Comparison of ENCODE assay signal across 15 cellular contexts in genomic region chr21:46317710-46318463, GRCh38. TPM values are rescaled to one million over a fixed set of nuclear protein-coding genes. Genes with fewer than 3 reads are reported as not detected.
DNase-seq lines count a peak whose midpoint lies in the region; ATAC-seq, FAIRE-seq and TF ChIP-seq lines count a peak whose summit lies in the region.
"Had no signal": no experiment of that assay in that cellular context is flagged by ENCODE, and none has a peak within 500 bp of the region (broad histone marks: within the 10 kb centered on the region; RNA-seq: fewer than 3 reads in every experiment).

No MANE protein-coding gene starts in this region.

- no peak overlapping the region for H3K9ac ChIP-seq in kidney (ENCODE audit: low read length in 2 of 2)

- no peak for TF ChIP-seq CTCF in kidney (IDR thresholded peaks at IDR 0.05; ENCODE audit: borderline replicate concordance, extremely low read depth, insufficient read depth)

- no peaks in the 10 kb centered on the region for H3K9me3 ChIP-seq in right cardiac atrium (ENCODE audit: control insufficient read depth, low read length)
- H3K9me3 ChIP-seq in kidney (ENCODE audit: control insufficient read depth in 1 of 2, low read length in 2 of 2), result no peaks in the 10 kb centered on the region

- FAIRE-seq in kidney (lab: Jason Lieb, UNC), result no peak

- H3K4me3 ChIP-seq in right cardiac atrium (ENCODE audit: low read length) (no peak overlapping the region), kidney (ENCODE audit: low read length in 2 of 2) (no peak overlapping the region)

- no peaks in the 10 kb centered on the region for H3K27me3 ChIP-seq in right cardiac atrium (ENCODE audit: control insufficient read depth, insufficient read depth)

- peaks cover 5% of the 10 kb centered on the region for H3K4me1 ChIP-seq in right cardiac atrium (ENCODE audit: control insufficient read depth, insufficient read depth, low read length)
- peaks cover 3% of the 10 kb centered on the region in 2 donors for H3K4me1 ChIP-seq in kidney (ENCODE audit: control insufficient read depth in 1 of 2, insufficient read depth in 1 of 2, low read depth in 1 of 2, low read length in 2 of 2)

- H3K27ac ChIP-seq in right cardiac atrium (ENCODE audit: low read length) (no peak overlapping the region), kidney (ENCODE audit: low read depth in 2 of 2, low read length in 2 of 2) (no peak overlapping the region)

- H3K36me3 ChIP-seq in kidney (ENCODE audit: control insufficient read depth in 1 of 2, insufficient read depth in 2 of 2, low read length in 2 of 2), result no peaks in the 10 kb centered on the region

- intact Hi-C loops in Right ventricle myocardium superior (cut with DNase I), result no loop called here
- intact Hi-C loops in cardiac septum (cut with DNase I), result no loop called here
- intact Hi-C loops in right cardiac atrium (cut with DNase I), result no loop called here
- intact Hi-C loops in kidney (cut with DNase I), result no loop called here

- 73% methylated on average over 20 of the region's 20 CpGs for WGBS in right cardiac atrium

- ATAC-seq in Right ventricle myocardium superior (ENCODE audit: poor library complexity), result peak; percentile 88
- ATAC-seq in right cardiac atrium, result peak; percentile 32 to 59
- ATAC-seq in GM21717 (IDR thresholded peaks at IDR 0.05; ENCODE audit: unreplicated experiment), result no peak
- ATAC-seq: stimulated activated naive CD8-positive, alpha-beta T cell treated with anti-CD3 and anti-CD28 coated beads, Interleukin-15, amount 100 ng/mL, for 72 hours had no signal

- peak; percentile 75 for DNase-seq in Right ventricle myocardium superior
- DNase-seq in cardiac septum (ENCODE audit: low spot score), result no peak
- peak; percentile 22 for DNase-seq in NCI-H526 treated with DMSO at 0.1 percent for 48 hours (lab: John Stamatoyannopoulos, UW)
- peak in 2 of 3 donors; percentile 63 to 65 for DNase-seq in right cardiac atrium
- no peak for DNase-seq in kidney
- no peak for DNase-seq in DMS 273 treated with DMSO at 0.1 percent for 48 hours (lab: John Stamatoyannopoulos, UW)
- no peak for DNase-seq in superior temporal gyrus (ENCODE audit: extremely low spot score)
- DNase-seq: ACHN; activated CD8-positive, alpha-beta memory T cell treated with anti-CD3 and anti-CD28 coated beads for 24 hours; activated naive CD8-positive, alpha-beta T cell treated with anti-CD3 and anti-CD28 coated beads, Interleukin-2, amount 10 ng/mL, durations not matched to agents 7 days and 5 days; dermis blood vessel endothelial cell; NCI-H524 treated with DMSO at 0.1 percent for 48 hours; stimulated activated CD4-positive, alpha-beta T cell treated with anti-CD3 and anti-CD28 coated beads, Interleukin-4, amount 100 ng/mL, for 24 hours; stimulated activated naive CD8-positive, alpha-beta T cell treated with anti-CD3 and anti-CD28 coated beads, Interleukin-15, amount 100 ng/mL, for 72 hours had no signal

RNA-seq across cellular contexts. Expression of gene C21orf58, which starts 5.8 kb away (rescaled TPM):
- total RNA-seq in Right ventricle myocardium superior, result 1.0 TPM
- total RNA-seq in cardiac septum, result 1.4 TPM
- total RNA-seq in right cardiac atrium, result 1 to 10 TPM in 3 of 4 donors, under 1 TPM in 1; 0.84 to 2.1 (median 1.7) TPM
- polyA plus RNA-seq in right cardiac atrium, result 1.4 TPM
- 2.7 TPM for total RNA-seq in kidney
- polyA plus RNA-seq in kidney (ENCODE audit: insufficient read depth, low read depth, low replicate concordance), result 0.67 TPM

RNA-seq across cellular contexts. Expression of gene PCNT, which starts 6.1 kb away (rescaled TPM):
- total RNA-seq in Right ventricle myocardium superior, result 28.9 TPM
- total RNA-seq in cardiac septum, result 21.0 TPM
- total RNA-seq in right cardiac atrium, result 10 to 100 TPM; 25.3 to 29.6 (median 27.9) TPM
- polyA plus RNA-seq in right cardiac atrium, result 20.8 TPM
- total RNA-seq in kidney, result 26.1 TPM
- polyA plus RNA-seq in kidney (ENCODE audit: insufficient read depth, low read depth, low replicate concordance), result 4.2 TPM

RNA-seq across cellular contexts. Expression of gene YBEY, which starts 31.7 kb away (rescaled TPM):
- total RNA-seq in Right ventricle myocardium superior, result 19.2 TPM
- 14.1 TPM for total RNA-seq in cardiac septum
- 10 to 100 TPM; 13.9 to 18.5 (median 16.4) TPM for total RNA-seq in right cardiac atrium
- 10.2 TPM for polyA plus RNA-seq in right cardiac atrium
- total RNA-seq in kidney, result 17.5 TPM
- polyA plus RNA-seq in kidney (ENCODE audit: insufficient read depth, low read depth, low replicate concordance), result 29.6 TPM

RNA-seq across cellular contexts. Expression of gene MCM3AP, which starts 32.5 kb away (rescaled TPM):
- 57.0 TPM for total RNA-seq in Right ventricle myocardium superior
- total RNA-seq in cardiac septum, result 69.9 TPM
- total RNA-seq in right cardiac atrium, result 10 to 100 TPM; 59.4 to 62.1 (median 60.6) TPM
- 26.0 TPM for polyA plus RNA-seq in right cardiac atrium
- 101 TPM for total RNA-seq in kidney
- polyA plus RNA-seq in kidney (ENCODE audit: insufficient read depth, low read depth, low replicate concordance), result 29.0 TPM

Comparison
In these comparisons a context has a peak if more than half of its experiments do, and no peak if none do; other contexts are left out.
1. DNase-seq: peak in Right ventricle myocardium superior (single experiment), NCI-H526 treated with DMSO at 0.1 percent for 48 hours (single experiment) and right cardiac atrium (2 of 3); none in cardiac septum (single experiment), kidney (single experiment), DMS 273 treated with DMSO at 0.1 percent for 48 hours (single experiment) and superior temporal gyrus (single experiment).